ENCODE assay signal across 9 cellular contexts in genomic region chr7:105673367-105674188, GRCh38.
DNase-seq lines count a peak whose midpoint lies in the region; ATAC-seq and TF ChIP-seq lines count a peak whose summit lies in the region.
"Had no signal": no experiment of that assay in that cellular context is flagged by ENCODE, and none has a peak within 500 bp of the region (broad histone marks: within the 10 kb centered on the region; RNA-seq: fewer than 3 reads in every experiment).

No MANE protein-coding gene starts in this region.

- no peaks in the 10 kb centered on the region for H3K27me3 Mint-ChIP-seq in brain

- no peak for TF ChIP-seq CTCF in brain (conservative IDR thresholded peaks at IDR 0.05)
- no peak for TF ChIP-seq CTCF in neutrophil (IDR thresholded peaks at IDR 0.05)
- no peak for TF ChIP-seq CTCF in GM20000 (IDR thresholded peaks at IDR 0.05; ENCODE audit: extremely low read depth, missing control alignments)

- DNase-seq in G401 (ENCODE audit: low spot score) (peak; percentile 64), NCI-H1694 (lab: John Stamatoyannopoulos, UW) (peak; percentile 55), GM20000 (ENCODE audit: low spot score) (no peak)

- H3K4me3 ChIP-seq in neutrophil (ENCODE audit: low read depth in 1 of 2, low read length in 1 of 2) = no peak overlapping the region
- H3K4me3 ChIP-seq: SK-N-MC had no signal

- H3K4me1 Mint-ChIP-seq in brain = peaks cover 27% of the 10 kb centered on the region

- in situ Hi-C loops in G401 (cut with HindIII; ENCODE audit: low sequenced_read_pairs) = no loop called here

- H3K4me1 ChIP-seq in neutrophil (ENCODE audit: control insufficient read depth in 1 of 2, insufficient read depth in 1 of 2, low read depth in 1 of 2, low read length in 1 of 2) = peaks cover 59 to 62% of the 10 kb centered on the region in 2 experiments

- no peaks in the 10 kb centered on the region for H3K36me3 Mint-ChIP-seq in brain

- H3K27me3 ChIP-seq in neutrophil = no peaks in the 10 kb centered on the region

- H3K9me3 Mint-ChIP-seq in brain = no peaks in the 10 kb centered on the region

- H3K9me3 ChIP-seq in neutrophil = no peaks in the 10 kb centered on the region

- no peak overlapping the region for H3K4me3 Mint-ChIP-seq in brain

- H3K27ac Mint-ChIP-seq in brain = peak overlapping the region in 3 of 5 experiments; percentile 66 to 73 (median 68)

- no peak for ATAC-seq in HG02623 (IDR thresholded peaks at IDR 0.05; ENCODE audit: unreplicated experiment)
- ATAC-seq in HG03521 (IDR thresholded peaks at IDR 0.05; ENCODE audit: unreplicated experiment) = no peak
- no peak for ATAC-seq in HG02642 (IDR thresholded peaks at IDR 0.05; ENCODE audit: poor library complexity, unreplicated experiment)

- H3K27ac ChIP-seq in neutrophil = peak overlapping the region; percentile 71
- H3K27ac ChIP-seq: SK-N-MC had no signal

- peaks cover 4% of the 10 kb centered on the region for H3K36me3 ChIP-seq in neutrophil
